Comparison of ENCODE assay signal across 15 cellular contexts in genomic region chr6:558089-558488, GRCh38.
DNase-seq lines count a peak whose midpoint lies in the region; ATAC-seq and TF ChIP-seq lines count a peak whose summit lies in the region.
"Had no signal": no experiment of that assay in that cellular context is flagged by ENCODE, and none has a peak within 500 bp of the region (broad histone marks: within the 10 kb centered on the region; RNA-seq: fewer than 3 reads in every experiment).

No MANE protein-coding gene starts in this region.

- no TSS peak for BruUV-seq in IMR-90 (replicated peaks; lab: Mats Ljungman, UMichigan)

- no peak overlapping the region for H2BK20ac ChIP-seq in IMR-90 (ENCODE audit: low read depth, low read length)

- H4K8ac ChIP-seq in IMR-90 (ENCODE audit: low read depth in 2 of 2, low read length in 2 of 2) = no peak overlapping the region

- dilution Hi-C loops in IMR-90 (cut with HindIII; ENCODE audit: low sequenced_read_pairs, unreplicated experiment) = no loop called here

- H3K27ac Mint-ChIP-seq in activated CD4-positive, alpha-beta T cell treated with anti-CD3 and anti-CD28 coated beads, Interleukin-2, amount 10 ng/mL, durations not matched to agents 7 days and 5 days = peak overlapping the region; percentile 71
- peak overlapping the region; percentile 73 to 79 for H3K27ac Mint-ChIP-seq in activated naive CD4-positive, alpha-beta T cell treated with anti-CD3 and anti-CD28 coated beads, Interleukin-2, amount 50 U/mL, for 72 hours
- H3K27ac Mint-ChIP-seq in neural progenitor cell (no peak overlapping the region), mesothelial cell of epicardium (no peak overlapping the region)

- no peak overlapping the region for H2BK15ac ChIP-seq in IMR-90 (ENCODE audit: low read depth, low read length)

- H3K27ac ChIP-seq in IMR-90 (ENCODE audit: insufficient read depth, low read length) (no peak overlapping the region), neural progenitor cell (no peak overlapping the region)
- H3K27ac ChIP-seq: BLaER1 treated with 17β-estradiol and CSF1 and Interleukin-3, amounts not matched to agents 10 nM and 100 nM; RWPE1 had no signal

- H3K4me3 Mint-ChIP-seq in activated CD4-positive, alpha-beta T cell treated with anti-CD3 and anti-CD28 coated beads, Interleukin-2, amount 10 ng/mL, durations not matched to agents 7 days and 5 days = peak overlapping the region; percentile 15
- no peak overlapping the region for H3K4me3 Mint-ChIP-seq in neural progenitor cell
- H3K4me3 Mint-ChIP-seq in mesothelial cell of epicardium = no peak overlapping the region
- H3K4me3 Mint-ChIP-seq: central memory CD8-positive, alpha-beta T cell had no signal

- H3K4me3 ChIP-seq in IMR-90 (ENCODE audit: insufficient read depth, low read depth, low read length) (no peak overlapping the region), neural progenitor cell (no peak overlapping the region)
- H3K4me3 ChIP-seq: BLaER1 treated with 17β-estradiol and CSF1 and Interleukin-3, amounts not matched to agents 10 nM and 100 nM had no signal

- H3K79me2 ChIP-seq in neural progenitor cell (ENCODE audit: low read depth) = no peaks in the 10 kb centered on the region

- CTCF ChIA-PET in activated CD4-positive, alpha-beta T cell treated with anti-CD3 and anti-CD28 coated beads, Interleukin-2, amount 10 ng/mL, durations not matched to agents 7 days and 5 days (lab: Charles Lee) = interaction anchor here (1.0 to 1.4 kb wide), 2 partner anchors 56 to 113 kb away, joined by 3 to 4 read pairs; no protein-coding TSS in a partner anchor
- CTCF ChIA-PET in IMR-90 (lab: Yijun Ruan, JAX) = interaction anchor here (1.0 kb wide), 2 partner anchors 9 to 25 kb away, joined by 3 to 6 read pairs; no protein-coding TSS in a partner anchor

- H3K4me1 ChIP-seq in IMR-90 (ENCODE audit: control insufficient read depth, insufficient read depth, low read length) = no peaks in the 10 kb centered on the region; the same call in 1 of the 2 replicates
- no peaks in the 10 kb centered on the region for H3K4me1 ChIP-seq in neural progenitor cell

- H3K14ac ChIP-seq in IMR-90 (replicated peaks; ENCODE audit: low read depth, low read length) = no peak overlapping the region

- H3K9me3 ChIP-seq in IMR-90 (ENCODE audit: control insufficient read depth, insufficient read depth, low read length) = no peaks in the 10 kb centered on the region
- no peaks in the 10 kb centered on the region for H3K9me3 ChIP-seq in neural progenitor cell (ENCODE audit: low read depth)

- H3K9ac ChIP-seq in IMR-90 (ENCODE audit: low read depth, low read length) = no peak overlapping the region
- no peak overlapping the region for H3K9ac ChIP-seq in neural progenitor cell
- H3K9ac ChIP-seq: BLaER1 treated with 17β-estradiol and CSF1 and Interleukin-3, amounts not matched to agents 10 nM and 100 nM had no signal

- H3K4me2 ChIP-seq in IMR-90 (ENCODE audit: low read depth, low read length) (no peak overlapping the region), neural progenitor cell (no peak overlapping the region)
- H3K4me2 ChIP-seq: BLaER1 treated with 17β-estradiol and CSF1 and Interleukin-3, amounts not matched to agents 10 nM and 100 nM had no signal

- in situ Hi-C loops in IMR-90 (cut with MboI; ENCODE audit: low sequenced_read_pairs) = no loop called here

- H3K4ac ChIP-seq in IMR-90 (ENCODE audit: low read depth, low read length) = no peak overlapping the region

- no peaks in the 10 kb centered on the region for H3K27me3 Mint-ChIP-seq in activated CD4-positive, alpha-beta T cell treated with anti-CD3 and anti-CD28 coated beads, Interleukin-2, amount 10 ng/mL, durations not matched to agents 7 days and 5 days
- H3K27me3 Mint-ChIP-seq in neural progenitor cell (ENCODE audit: insufficient read depth, low read depth) (peaks cover 2% of the 10 kb centered on the region), mesothelial cell of epicardium (ENCODE audit: low read depth) (no peaks in the 10 kb centered on the region)
- H3K27me3 Mint-ChIP-seq: central memory CD8-positive, alpha-beta T cell had no signal

- POLR2A ChIA-PET in activated CD4-positive, alpha-beta T cell treated with anti-CD3 and anti-CD28 coated beads, Interleukin-2, amount 10 ng/mL, durations not matched to agents 7 days and 5 days (lab: Charles Lee) = interaction anchor here (1.3 kb wide), 1 partner anchor 166 kb away, joined by 3 read pairs; the partner anchor contains the start of gene IRF4
- POLR2A ChIA-PET in IMR-90 (lab: Charles Lee; ENCODE audit: unreplicated experiment) = no interaction called here

- no peak for TF ChIP-seq POLR2A in IMR-90 (IDR thresholded peaks at IDR 0.05; ENCODE audit: low read depth, low read length)

- peaks cover 63% of the 10 kb centered on the region for H3K36me3 Mint-ChIP-seq in activated CD4-positive, alpha-beta T cell treated with anti-CD3 and anti-CD28 coated beads, Interleukin-2, amount 10 ng/mL, durations not matched to agents 7 days and 5 days (ENCODE audit: low read depth)
- peaks cover 23 to 59% of the 10 kb centered on the region in 2 donors for H3K36me3 Mint-ChIP-seq in activated naive CD4-positive, alpha-beta T cell treated with anti-CD3 and anti-CD28 coated beads, Interleukin-2, amount 50 U/mL, for 72 hours
- H3K36me3 Mint-ChIP-seq in neural progenitor cell (peaks cover 26% of the 10 kb centered on the region), mesothelial cell of epicardium (peaks cover 37% of the 10 kb centered on the region)

- no peak for DNase-seq in activated CD4-positive, alpha-beta T cell treated with anti-CD3 and anti-CD28 coated beads, Interleukin-2, amount 10 ng/mL, durations not matched to agents 7 days and 5 days
- no peak for DNase-seq in activated CD4-positive, alpha-beta T cell treated with anti-CD3 and anti-CD28 coated beads, Interleukin-2, amount 50 U/mL, for 1 hour
- DNase-seq in IMR-90 = no peak
- no peak for DNase-seq in activated naive CD4-positive, alpha-beta T cell treated with anti-CD3 and anti-CD28 coated beads, Interleukin-2, amount 50 U/mL, for 72 hours (ENCODE audit: low spot score in 2 of 2)
- no peak for DNase-seq in neural progenitor cell (ENCODE audit: low spot score)
- no peak for DNase-seq in GOT3 (lab: John Stamatoyannopoulos, UW)
- no peak for DNase-seq in mesothelial cell of epicardium (ENCODE audit: low spot score in 2 of 2, unreplicated experiment in 2 of 2)
- DNase-seq: activated CD4-positive, alpha-beta T cell treated with anti-CD3 and anti-CD28 coated beads, Interleukin-2, amount 50 U/mL, for 4 hours; hippocampal formation; NCI-H1694 treated with DMSO at 0.1 percent for 48 hours; substantia nigra had no signal

- TF ChIP-seq CTCF in IMR-90 (conservative IDR thresholded peaks at IDR 0.05; ENCODE audit: low read depth, low read length) (peak; percentile 32), neural progenitor cell (IDR thresholded peaks at IDR 0.05) (peak; percentile 16), mesothelial cell of epicardium (IDR thresholded peaks at IDR 0.05; ENCODE audit: unreplicated experiment) (no peak)

- no peak overlapping the region for H2AK9ac ChIP-seq in IMR-90 (replicated peaks; ENCODE audit: low read depth, low read length, poor library complexity)

- intact Hi-C loops in IMR-90 (cut with micrococcal nuclease) = loop anchor here (5.0 kb wide), 1 partner anchor 371 kb away; no protein-coding TSS in a partner anchor

- H3K4me1 Mint-ChIP-seq in activated CD4-positive, alpha-beta T cell treated with anti-CD3 and anti-CD28 coated beads, Interleukin-2, amount 10 ng/mL, durations not matched to agents 7 days and 5 days = peaks cover 31% of the 10 kb centered on the region
- H3K4me1 Mint-ChIP-seq in neural progenitor cell (peaks cover 6% of the 10 kb centered on the region), mesothelial cell of epicardium (no peaks in the 10 kb centered on the region)

- H4K20me1 ChIP-seq in IMR-90 (ENCODE audit: insufficient read depth, low read length) = no peaks in the 10 kb centered on the region
- H4K20me1 ChIP-seq in neural progenitor cell (ENCODE audit: low read depth) = no peaks in the 10 kb centered on the region
- H4K20me1 ChIP-seq: BLaER1 treated with 17β-estradiol and CSF1 and Interleukin-3, amounts not matched to agents 10 nM and 100 nM had no signal

- H3K9me3 Mint-ChIP-seq in activated CD4-positive, alpha-beta T cell treated with anti-CD3 and anti-CD28 coated beads, Interleukin-2, amount 10 ng/mL, durations not matched to agents 7 days and 5 days = peaks cover 8% of the 10 kb centered on the region
- H3K9me3 Mint-ChIP-seq in activated naive CD4-positive, alpha-beta T cell treated with anti-CD3 and anti-CD28 coated beads, Interleukin-2, amount 50 U/mL, for 72 hours = peaks cover 0 to 3% of the 10 kb centered on the region in 2 donors
- H3K9me3 Mint-ChIP-seq in neural progenitor cell (peaks cover 3% of the 10 kb centered on the region), mesothelial cell of epicardium (no peaks in the 10 kb centered on the region)
- H3K9me3 Mint-ChIP-seq: central memory CD8-positive, alpha-beta T cell had no signal

- no peak overlapping the region for H2AK5ac ChIP-seq in IMR-90 (ENCODE audit: low read depth, low read length)

- no peak overlapping the region for H2BK120ac ChIP-seq in IMR-90 (ENCODE audit: low read depth, low read length)

- H3K18ac ChIP-seq in IMR-90 (ENCODE audit: low read depth, low read length) = no peak overlapping the region

- H3K23ac ChIP-seq in IMR-90 (ENCODE audit: low read depth, low read length) = no peak overlapping the region

- H2AFZ ChIP-seq in IMR-90 (replicated peaks; ENCODE audit: low read length, poor library complexity) (no peak overlapping the region), neural progenitor cell (replicated peaks) (no peak overlapping the region)

- H4K91ac ChIP-seq in IMR-90 (ENCODE audit: insufficient read depth, low read depth, low read length) = no peak overlapping the region

- H3K9me1 ChIP-seq in IMR-90 (ENCODE audit: insufficient read depth, low read length) = no peaks in the 10 kb centered on the region

- ATAC-seq in IMR-90 (ENCODE audit: low read depth) = peak; percentile 54; the same call in 1 of the 2 replicates
- ATAC-seq in activated naive CD4-positive, alpha-beta T cell treated with anti-CD3 and anti-CD28 coated beads, Interleukin-2, amount 50 U/mL, for 72 hours = no peak
- no peak for ATAC-seq in GM19452 (IDR thresholded peaks at IDR 0.05; ENCODE audit: unreplicated experiment)

- H3K36me3 ChIP-seq in IMR-90 (ENCODE audit: control insufficient read depth, insufficient read depth, low read length) = peaks cover 21% of the 10 kb centered on the region
- no peaks in the 10 kb centered on the region for H3K36me3 ChIP-seq in neural progenitor cell

- no peak overlapping the region for H4K5ac ChIP-seq in IMR-90 (ENCODE audit: low read depth, low read length)

- H3K56ac ChIP-seq in IMR-90 (ENCODE audit: extremely low read depth, insufficient read depth, low read length) = no peak overlapping the region

- no peaks in the 10 kb centered on the region for H3F3A ChIP-seq in neural progenitor cell (ENCODE audit: low read depth)

- no peaks in the 10 kb centered on the region for H3K27me3 ChIP-seq in IMR-90 (ENCODE audit: control insufficient read depth, insufficient read depth, low read length)
- H3K27me3 ChIP-seq in neural progenitor cell = no peaks in the 10 kb centered on the region
- H3K27me3 ChIP-seq: BLaER1 treated with 17β-estradiol and CSF1 and Interleukin-3, amounts not matched to agents 10 nM and 100 nM had no signal

- H3K79me1 ChIP-seq in IMR-90 (ENCODE audit: low read depth in 1 of 2, low read length in 2 of 2) = no peaks in the 10 kb centered on the region

- H2BK5ac ChIP-seq in IMR-90 (ENCODE audit: low read depth, low read length, poor library complexity, severe bottlenecking) = no peak overlapping the region

- TF ChIP-seq RAD21 in IMR-90 (IDR thresholded peaks at IDR 0.05; ENCODE audit: low read length) = 0 out of 2 replicates have a peak, but pooled peaks have one; percentile 6

Comparison
In these comparisons a context has a peak if more than half of its experiments do, and no peak if none do; other contexts are left out.
1. H3K27ac Mint-ChIP-seq: peak in activated CD4-positive, alpha-beta T cell treated with anti-CD3 and anti-CD28 coated beads, Interleukin-2, amount 10 ng/mL, durations not matched to agents 7 days and 5 days (single experiment) and activated naive CD4-positive, alpha-beta T cell treated with anti-CD3 and anti-CD28 coated beads, Interleukin-2, amount 50 U/mL, for 72 hours (2 of 2); none in neural progenitor cell (single experiment) and mesothelial cell of epicardium (single experiment).